Comparison of ENCODE assay signal across 1 cellular context in genomic region chr2:11388262-11389047, GRCh38.
TF ChIP-seq lines count a peak whose summit lies in the region.

No MANE protein-coding gene starts in this region.

TF ChIP-seq in HepG2, 621 proteins besides CTCF, POLR2A, EP300 and RAD21 (continued from another document and continues in another):
- TF ChIP-seq AGO1 (IDR thresholded peaks at IDR 0.05; ENCODE audit: low read depth, low read length, poor library complexity, severe bottlenecking) (no peak), ZBTB44 (CRISPR knock-in tag; IDR thresholded peaks at IDR 0.05) (no peak), E2F1 (CRISPR knock-in tag; IDR thresholded peaks at IDR 0.05) (no peak), EHMT2 (IDR thresholded peaks at IDR 0.05; ENCODE audit: borderline replicate concordance, low read depth, low read length) (no peak), FIP1L1 (IDR thresholded peaks at IDR 0.05; ENCODE audit: borderline replicate concordance, insufficient read depth, low read depth, low read length) (no peak), MYC (CRISPR knock-in tag; IDR thresholded peaks at IDR 0.05; ENCODE audit: borderline replicate concordance) (no peak), CREM (IDR thresholded peaks at IDR 0.05) (no peak), CREM (CRISPR knock-in tag; IDR thresholded peaks at IDR 0.05) (no peak), ZNF615 (CRISPR knock-in tag; IDR thresholded peaks at IDR 0.05; ENCODE audit: borderline replicate concordance) (no peak), SMAD3 (CRISPR knock-in tag; IDR thresholded peaks at IDR 0.05) (no peak), ZNF180 (CRISPR knock-in tag; IDR thresholded peaks at IDR 0.05; ENCODE audit: borderline replicate concordance, low read depth) (no peak), ZFX (CRISPR knock-in tag; IDR thresholded peaks at IDR 0.05; ENCODE audit: low read depth) (no peak), YY1 (IDR thresholded peaks at IDR 0.05; ENCODE audit: insufficient read depth, insufficient replicate concordance, low read depth, low read length) (peak; percentile 44), ZNF101 (CRISPR knock-in tag; IDR thresholded peaks at IDR 0.05; ENCODE audit: borderline replicate concordance, low read depth) (no peak), PRDM15 (CRISPR knock-in tag; IDR thresholded peaks at IDR 0.05) (no peak), SP4 (CRISPR knock-in tag; IDR thresholded peaks at IDR 0.05) (0 out of 2 replicates have a peak, but pooled peaks have one; percentile 1), NCOA2 (CRISPR knock-in tag; IDR thresholded peaks at IDR 0.05) (no peak), NKX3-1 (CRISPR knock-in tag; IDR thresholded peaks at IDR 0.05) (no peak), KDM5A (IDR thresholded peaks at IDR 0.05; ENCODE audit: borderline replicate concordance, low read length) (no peak), JDP2 (CRISPR knock-in tag; IDR thresholded peaks at IDR 0.05; ENCODE audit: borderline replicate concordance) (no peak), ZNF83 (CRISPR knock-in tag; IDR thresholded peaks at IDR 0.05; ENCODE audit: borderline replicate concordance) (no peak), RBFOX2 (IDR thresholded peaks at IDR 0.05; ENCODE audit: low read depth, low read length) (no peak), ZSCAN12 (CRISPR knock-in tag; IDR thresholded peaks at IDR 0.05) (no peak), BCLAF1 (IDR thresholded peaks at IDR 0.05) (no peak), HNRNPK (IDR thresholded peaks at IDR 0.05; ENCODE audit: low read depth, low read length, poor library complexity, severe bottlenecking) (no peak), ZNF598 (CRISPR knock-in tag; IDR thresholded peaks at IDR 0.05; ENCODE audit: borderline replicate concordance) (no peak), HHEX (CRISPR knock-in tag; IDR thresholded peaks at IDR 0.05) (no peak), TRIM24 (CRISPR knock-in tag; IDR thresholded peaks at IDR 0.05) (no peak), ZNF883 (CRISPR knock-in tag; IDR thresholded peaks at IDR 0.05; ENCODE audit: not compliant biosample characterization) (no peak), BATF2 (CRISPR knock-in tag; IDR thresholded peaks at IDR 0.05) (no peak), ARID3A (IDR thresholded peaks at IDR 0.05; ENCODE audit: low read depth, low read length) (no peak), ZNF687 (CRISPR knock-in tag; IDR thresholded peaks at IDR 0.05) (peak; percentile 58), SALL1 (CRISPR knock-in tag; IDR thresholded peaks at IDR 0.05) (no peak), FOSL1 (CRISPR knock-in tag; IDR thresholded peaks at IDR 0.05; ENCODE audit: borderline replicate concordance) (no peak), ZNF747 (CRISPR knock-in tag; IDR thresholded peaks at IDR 0.05; ENCODE audit: borderline replicate concordance) (no peak), ELF4 (CRISPR knock-in tag; IDR thresholded peaks at IDR 0.05; ENCODE audit: borderline replicate concordance) (no peak), NFIC (IDR thresholded peaks at IDR 0.05; ENCODE audit: low read length) (no peak)
- TF ChIP-seq, protein P1, sequence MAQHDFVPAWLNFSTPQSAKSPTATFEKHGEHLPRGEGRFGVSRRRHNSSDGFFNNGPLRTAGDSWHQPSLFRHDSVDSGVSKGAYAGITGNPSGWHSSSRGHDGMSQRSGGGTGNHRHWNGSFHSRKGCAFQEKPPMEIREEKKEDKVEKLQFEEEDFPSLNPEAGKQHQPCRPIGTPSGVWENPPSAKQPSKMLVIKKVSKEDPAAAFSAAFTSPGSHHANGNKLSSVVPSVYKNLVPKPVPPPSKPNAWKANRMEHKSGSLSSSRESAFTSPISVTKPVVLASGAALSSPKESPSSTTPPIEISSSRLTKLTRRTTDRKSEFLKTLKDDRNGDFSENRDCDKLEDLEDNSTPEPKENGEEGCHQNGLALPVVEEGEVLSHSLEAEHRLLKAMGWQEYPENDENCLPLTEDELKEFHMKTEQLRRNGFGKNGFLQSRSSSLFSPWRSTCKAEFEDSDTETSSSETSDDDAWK (CRISPR knock-in tag; IDR thresholded peaks at IDR 0.05) = no peak
- TF ChIP-seq, protein P2, sequence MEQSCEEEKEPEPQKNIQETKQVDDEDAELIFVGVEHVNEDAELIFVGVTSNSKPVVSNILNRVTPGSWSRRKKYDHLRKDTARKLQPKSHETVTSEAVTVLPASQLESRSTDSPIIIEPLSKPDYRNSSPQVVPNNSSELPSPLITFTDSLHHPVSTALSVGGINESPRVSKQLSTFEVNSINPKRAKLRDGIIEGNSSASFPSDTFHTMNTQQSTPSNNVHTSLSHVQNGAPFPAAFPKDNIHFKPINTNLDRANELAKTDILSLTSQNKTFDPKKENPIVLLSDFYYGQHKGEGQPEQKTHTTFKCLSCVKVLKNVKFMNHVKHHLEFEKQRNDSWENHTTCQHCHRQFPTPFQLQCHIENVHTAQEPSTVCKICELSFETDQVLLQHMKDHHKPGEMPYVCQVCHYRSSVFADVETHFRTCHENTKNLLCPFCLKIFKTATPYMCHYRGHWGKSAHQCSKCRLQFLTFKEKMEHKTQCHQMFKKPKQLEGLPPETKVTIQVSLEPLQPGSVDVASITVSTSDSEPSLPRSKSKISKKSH (CRISPR knock-in tag; IDR thresholded peaks at IDR 0.05; ENCODE audit: borderline replicate concordance) = no peak
- TF ChIP-seq, protein P3, sequence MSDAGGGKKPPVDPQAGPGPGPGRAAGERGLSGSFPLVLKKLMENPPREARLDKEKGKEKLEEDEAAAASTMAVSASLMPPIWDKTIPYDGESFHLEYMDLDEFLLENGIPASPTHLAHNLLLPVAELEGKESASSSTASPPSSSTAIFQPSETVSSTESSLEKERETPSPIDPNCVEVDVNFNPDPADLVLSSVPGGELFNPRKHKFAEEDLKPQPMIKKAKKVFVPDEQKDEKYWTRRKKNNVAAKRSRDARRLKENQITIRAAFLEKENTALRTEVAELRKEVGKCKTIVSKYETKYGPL (CRISPR knock-in tag; IDR thresholded peaks at IDR 0.05) = no peak
- TF ChIP-seq, protein P4, sequence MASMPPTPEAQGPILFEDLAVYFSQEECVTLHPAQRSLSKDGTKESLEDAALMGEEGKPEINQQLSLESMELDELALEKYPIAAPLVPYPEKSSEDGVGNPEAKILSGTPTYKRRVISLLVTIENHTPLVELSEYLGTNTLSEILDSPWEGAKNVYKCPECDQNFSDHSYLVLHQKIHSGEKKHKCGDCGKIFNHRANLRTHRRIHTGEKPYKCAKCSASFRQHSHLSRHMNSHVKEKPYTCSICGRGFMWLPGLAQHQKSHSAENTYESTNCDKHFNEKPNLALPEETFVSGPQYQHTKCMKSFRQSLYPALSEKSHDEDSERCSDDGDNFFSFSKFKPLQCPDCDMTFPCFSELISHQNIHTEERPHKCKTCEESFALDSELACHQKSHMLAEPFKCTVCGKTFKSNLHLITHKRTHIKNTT (CRISPR knock-in tag; IDR thresholded peaks at IDR 0.05) = no peak
